Comparison of ENCODE assay signal across 33 cellular contexts in the genomic region with DNA sequence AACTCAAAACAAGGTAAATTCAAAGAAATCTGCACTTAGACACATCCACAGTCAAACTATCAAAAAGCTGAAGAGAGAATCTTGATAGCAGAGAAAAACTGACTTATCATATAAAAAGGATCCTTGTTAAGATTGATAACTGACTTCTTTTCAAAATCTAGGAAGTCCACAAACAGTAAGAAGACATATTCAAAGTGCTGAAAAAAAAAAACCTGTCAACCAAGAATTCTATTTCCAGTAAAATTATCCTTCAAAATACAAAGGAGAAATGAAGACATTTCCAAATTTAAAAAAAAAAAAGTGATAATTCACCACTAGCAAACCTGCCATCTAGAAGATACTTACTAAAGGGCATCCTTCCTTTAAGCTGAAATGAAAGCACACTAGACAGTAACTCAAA.
"Had no signal": no experiment of that assay in that cellular context is flagged by ENCODE, and none has a peak within 500 bp of the region (broad histone marks: within the 10 kb centered on the region; RNA-seq: fewer than 3 reads in every experiment).

No MANE protein-coding gene starts in this region.

- H3K27ac ChIP-seq: adrenal gland, cardiac muscle cell had no signal

- H3K4me3 ChIP-seq: adrenal gland, cardiac muscle cell had no signal

- H3K36me3 ChIP-seq: adrenal gland, cardiac muscle cell had no signal

- DNase-seq: activated B cell treated with CpG ODN at 0.5 μM for 24 hours; activated CD4-positive, alpha-beta memory T cell treated with anti-CD3 and anti-CD28 coated beads for 36 hours; activated CD4-positive, alpha-beta T cell treated with anti-CD3 and anti-CD28 coated beads for 4 hours; activated CD4-positive, alpha-beta T cell treated with anti-CD3 and anti-CD28 coated beads, Interleukin-2, amount 10 ng/mL, durations not matched to agents 24 days and 14 days; activated CD4-positive, alpha-beta T cell treated with anti-CD3 and anti-CD28 coated beads, Interleukin-2, amount 50 U/mL, for 1 hour; activated CD4-positive, alpha-beta T cell treated with anti-CD3 and anti-CD28 coated beads, Interleukin-2, amount 50 U/mL, for 4 hours; activated CD4-positive, CD25-positive, alpha-beta regulatory T cell treated with anti-CD3 and anti-CD28 coated beads, Interleukin-2, amount 50 U/mL, for 72 hours; activated CD8-positive, alpha-beta memory T cell treated with anti-CD3 and anti-CD28 coated beads, Interleukin-2, amount 50 U/mL, for 4 hours; activated CD8-positive, alpha-beta T cell treated with anti-CD3 and anti-CD28 coated beads for 36 hours; activated effector memory CD4-positive, alpha-beta T cell treated with anti-CD3 and anti-CD28 coated beads, Interleukin-2, amount 50 U/mL, for 16 hours; activated gamma-delta T cell treated with Interleukin-2 at 50 U/mL for 16 hours; activated naive CD4-positive, alpha-beta T cell; activated naive CD4-positive, alpha-beta T cell treated with anti-CD3 and anti-CD28 coated beads for 36 hours; activated naive CD4-positive, alpha-beta T cell treated with anti-CD3 and anti-CD28 coated beads, Interleukin-2, amount 50 U/mL, for 16 hours; activated naive CD8-positive, alpha-beta T cell treated with anti-CD3 and anti-CD28 coated beads, Interleukin-2, amount 10 ng/mL, durations not matched to agents 7 days and 5 days; activated T-cell treated with anti-CD3 and anti-CD28 coated beads for 4 hours; activated T-cell treated with anti-CD3 and anti-CD28 coated beads, Interleukin-2, amount 50 U/mL, for 1 hour; activated T-cell treated with anti-CD3 and anti-CD28 coated beads, Interleukin-2, amount 50 U/mL, for 4 hours; activated T-cell treated with anti-CD3 and anti-CD28 coated beads, Interleukin-2, amount 50 U/mL, for 72 hours; adrenal gland; amniotic stem cell; aorta; caudate nucleus; cerebellar nuclear complex; SW 1271; T-helper 1 cell; T-helper 2 cell; T-helper 9 cell had no signal

- ATAC-seq: activated CD8-positive, alpha-beta T cell treated with anti-CD3 and anti-CD28 coated beads for 36 hours; activated naive CD4-positive, alpha-beta T cell treated with anti-CD3 and anti-CD28 coated beads, Interleukin-2, amount 50 U/mL, for 72 hours; activated T-cell treated with anti-CD3 and anti-CD28 coated beads, Interleukin-2, amount 50 U/mL, for 4 hours; activated T-cell treated with anti-CD3 and anti-CD28 coated beads, Interleukin-2, amount 50 U/mL, for 72 hours; activated T-helper 17 cell treated with anti-CD3 and anti-CD28 coated beads, Interleukin-2, amount 50 U/mL, for 72 hours had no signal

- FAIRE-seq: bronchial epithelial cell, TTC549 had no signal

- H3K27me3 ChIP-seq: adrenal gland, cardiac muscle cell had no signal
